1 cellular context compared by ENCODE assay signal in the genomic region with DNA sequence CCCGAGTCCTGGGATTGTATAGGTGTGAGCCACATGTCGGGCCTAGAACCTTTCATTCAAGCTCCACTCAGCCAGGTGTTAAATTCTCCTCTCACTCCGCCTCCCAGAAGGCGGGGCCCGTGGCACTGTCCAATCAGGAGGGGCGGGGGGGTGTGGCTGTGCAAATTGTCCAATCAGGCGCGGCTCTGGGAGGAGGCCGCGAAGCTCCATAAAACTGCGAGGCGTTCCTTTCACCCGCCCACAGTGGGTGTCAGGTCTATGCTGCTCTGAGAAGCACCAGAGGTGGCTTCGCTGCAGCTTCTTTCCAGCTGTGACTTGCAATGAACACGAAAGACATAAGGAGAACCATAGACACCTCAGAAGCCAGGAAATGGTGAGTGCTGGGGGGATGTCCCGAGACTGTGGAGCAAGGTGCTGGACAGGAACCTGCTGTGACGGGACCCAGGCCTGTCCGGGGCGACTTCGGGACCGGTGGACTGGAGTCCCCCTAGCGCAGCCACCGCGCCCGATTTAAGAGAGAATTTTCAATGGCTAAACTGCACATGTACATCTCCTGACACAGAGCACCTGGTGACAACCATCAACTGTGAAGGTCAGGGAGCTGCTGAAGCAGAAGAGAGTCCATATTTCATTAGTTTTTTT.
TF ChIP-seq lines count a peak whose summit lies in the region.

No MANE protein-coding gene starts in this region.

TF ChIP-seq in K562, 482 proteins besides CTCF, POLR2A, EP300 and RAD21:
- TF ChIP-seq NFYB (IDR thresholded peaks at IDR 0.05; ENCODE audit: extremely low read depth, insufficient read length) (peak; percentile 12), XRCC3 (IDR thresholded peaks at IDR 0.05) (no peak)
